ENCODE assay signal across 8 cellular contexts in the genomic region with DNA sequence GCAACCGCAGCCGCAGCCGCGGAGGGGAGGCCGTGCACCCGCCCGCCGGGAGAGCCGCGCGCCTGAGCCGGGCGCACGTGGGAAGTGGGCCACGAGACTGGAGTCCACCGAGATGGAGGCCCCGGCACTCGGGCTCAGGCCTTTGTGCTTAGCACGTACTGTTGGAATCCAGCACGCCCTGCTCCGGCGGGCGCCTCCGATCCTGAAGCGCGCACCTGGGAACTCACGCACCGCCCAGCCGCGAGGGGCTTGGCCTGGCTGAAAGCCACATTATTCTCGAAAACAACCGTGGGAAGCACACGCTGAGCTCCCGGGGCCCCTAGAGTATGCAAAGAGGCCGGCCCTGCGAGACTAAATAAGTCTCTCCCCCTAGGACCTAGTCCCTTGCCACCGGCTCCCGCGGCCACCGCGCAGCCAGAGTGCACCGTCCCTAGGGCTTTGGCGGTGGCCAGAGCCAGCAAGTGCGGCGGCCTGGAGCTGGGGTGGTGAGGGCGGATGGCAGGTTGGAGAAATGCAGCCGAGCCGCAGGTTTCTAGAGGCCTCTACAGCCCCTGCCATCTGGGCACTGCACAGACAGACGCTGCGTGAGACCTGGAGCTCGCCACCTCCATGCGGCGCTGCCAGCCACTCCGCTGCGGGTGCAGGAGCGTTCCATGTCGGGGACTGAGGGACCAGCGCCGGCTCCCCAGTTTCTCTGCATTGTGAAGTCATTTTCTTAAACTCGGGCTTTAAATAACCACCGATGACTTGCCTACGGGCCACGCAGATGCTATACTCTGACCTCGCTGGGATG. TPM values are rescaled to one million over a fixed set of nuclear protein-coding genes. Genes with fewer than 3 reads are reported as not detected.
DNase-seq lines count a peak whose midpoint lies in the region; ATAC-seq and TF ChIP-seq lines count a peak whose summit lies in the region.

No MANE protein-coding gene starts in this region.

- no peak overlapping the region for H2BK15ac ChIP-seq in IMR-90 (ENCODE audit: low read depth, low read length)

- TF ChIP-seq CTCF in IMR-90 (conservative IDR thresholded peaks at IDR 0.05; ENCODE audit: low read depth, low read length) (no peak), epithelial cell of proximal tubule (conservative IDR thresholded peaks at IDR 0.05; ENCODE audit: low read depth, low read length) (no peak), upper lobe of left lung (IDR thresholded peaks at IDR 0.05) (no peak)

- H3K4me1 Mint-ChIP-seq in activated CD4-positive, alpha-beta memory T cell treated with anti-CD3 and anti-CD28 coated beads, Interleukin-2, amount 10 ng/mL, durations not matched to agents 7 days and 5 days: peaks cover 7% of the 10 kb centered on the region

- ATAC-seq in GM21528 (IDR thresholded peaks at IDR 0.05; ENCODE audit: low FRiP score, unreplicated experiment) (peak; percentile 54), IMR-90 (ENCODE audit: low read depth) (peak; percentile 74), upper lobe of left lung (ENCODE audit: low FRiP score in 2 of 2) (peak; percentile 69 to 77)

- no peaks in the 10 kb centered on the region for H3K9me1 ChIP-seq in IMR-90 (ENCODE audit: insufficient read depth, low read length)

- H4K5ac ChIP-seq in IMR-90 (ENCODE audit: low read depth, low read length): no peak overlapping the region

- no peak for TF ChIP-seq POLR2A in IMR-90 (IDR thresholded peaks at IDR 0.05; ENCODE audit: low read depth, low read length)
- TF ChIP-seq POLR2A in upper lobe of left lung (IDR thresholded peaks at IDR 0.05): no peak

- H3K56ac ChIP-seq in IMR-90 (ENCODE audit: extremely low read depth, insufficient read depth, low read length): no peak overlapping the region

- no peak overlapping the region for H2BK5ac ChIP-seq in IMR-90 (ENCODE audit: low read depth, low read length, poor library complexity, severe bottlenecking)

- dilution Hi-C loops in IMR-90 (cut with HindIII; ENCODE audit: low sequenced_read_pairs, unreplicated experiment): no loop called here

- POLR2A ChIA-PET in IMR-90 (lab: Charles Lee; ENCODE audit: unreplicated experiment): no interaction called here
- POLR2A ChIA-PET in activated CD4-positive, alpha-beta memory T cell treated with anti-CD3 and anti-CD28 coated beads, Interleukin-2, amount 10 ng/mL, durations not matched to agents 7 days and 5 days (lab: Charles Lee): no interaction called here

- H3K18ac ChIP-seq in IMR-90 (ENCODE audit: low read depth, low read length): no peak overlapping the region

- H3K4me1 ChIP-seq in IMR-90 (ENCODE audit: control insufficient read depth, insufficient read depth, low read length): no peaks in the 10 kb centered on the region
- peaks cover 0 to 12% of the 10 kb centered on the region in 2 donors for H3K4me1 ChIP-seq in muscle layer of duodenum (ENCODE audit: control insufficient read depth in 1 of 2, insufficient read depth in 2 of 2, low read length in 2 of 2)
- peaks cover 11 to 16% (median 13%) of the 10 kb centered on the region in 4 donors for H3K4me1 ChIP-seq in upper lobe of left lung

- intact Hi-C loops in IMR-90 (cut with micrococcal nuclease): loop anchor here (1.0 to 10.0 kb wide), 4 partner anchors 792 to 1403 kb away; no protein-coding TSS in a partner anchor

- no peak overlapping the region for H3K27ac Mint-ChIP-seq in activated CD4-positive, alpha-beta memory T cell treated with anti-CD3 and anti-CD28 coated beads, Interleukin-2, amount 10 ng/mL, durations not matched to agents 7 days and 5 days

- no peak overlapping the region for H3K14ac ChIP-seq in IMR-90 (replicated peaks; ENCODE audit: low read depth, low read length)

- H3K4ac ChIP-seq in IMR-90 (ENCODE audit: low read depth, low read length): no peak overlapping the region

- H4K8ac ChIP-seq in IMR-90 (ENCODE audit: low read depth in 2 of 2, low read length in 2 of 2): no peak overlapping the region

- H3K36me3 Mint-ChIP-seq in activated CD4-positive, alpha-beta memory T cell treated with anti-CD3 and anti-CD28 coated beads, Interleukin-2, amount 10 ng/mL, durations not matched to agents 7 days and 5 days (ENCODE audit: low read depth): no peaks in the 10 kb centered on the region

- H2AFZ ChIP-seq in IMR-90 (replicated peaks; ENCODE audit: low read length, poor library complexity): peak overlapping the region; percentile 68

- H4K91ac ChIP-seq in IMR-90 (ENCODE audit: insufficient read depth, low read depth, low read length): no peak overlapping the region

- H3K9ac ChIP-seq in IMR-90 (ENCODE audit: low read depth, low read length): no peak overlapping the region

- H3K4me2 ChIP-seq in IMR-90 (ENCODE audit: low read depth, low read length): peak overlapping the region; percentile 75

- 3% methylated on average over 35 of the region's 64 CpGs; no CpG with 5 or more reads in 1 of the 2 experiments for WGBS in IMR-90 (ENCODE audit: extremely low coverage in 2 of 2, insufficient read length in 1 of 2), 2 experiments
- 0 to 2% methylated on average over 8 to 49 of the region's 64 CpGs for WGBS in upper lobe of left lung, 2 donors

- H2AK9ac ChIP-seq in IMR-90 (replicated peaks; ENCODE audit: low read depth, low read length, poor library complexity): no peak overlapping the region

- no peak for TF ChIP-seq RAD21 in IMR-90 (IDR thresholded peaks at IDR 0.05; ENCODE audit: low read length)

- no peak overlapping the region for H2BK20ac ChIP-seq in IMR-90 (ENCODE audit: low read depth, low read length)

- no peak for TF ChIP-seq EP300 in upper lobe of left lung (IDR thresholded peaks at IDR 0.05)

- H3K27ac ChIP-seq in IMR-90 (ENCODE audit: insufficient read depth, low read length) (no peak overlapping the region), muscle layer of duodenum (ENCODE audit: low read length) (no peak overlapping the region), upper lobe of left lung (no peak overlapping the region)

- H3K9me3 Mint-ChIP-seq in activated CD4-positive, alpha-beta memory T cell treated with anti-CD3 and anti-CD28 coated beads, Interleukin-2, amount 10 ng/mL, durations not matched to agents 7 days and 5 days: no peaks in the 10 kb centered on the region

- no peaks in the 10 kb centered on the region for H3K79me1 ChIP-seq in IMR-90 (ENCODE audit: low read depth in 1 of 2, low read length in 2 of 2)

- H3K36me3 ChIP-seq in IMR-90 (ENCODE audit: control insufficient read depth, insufficient read depth, low read length) (no peaks in the 10 kb centered on the region), muscle layer of duodenum (ENCODE audit: control insufficient read depth in 1 of 2, insufficient read depth in 2 of 2, low read length in 2 of 2) (no peaks in the 10 kb centered on the region), upper lobe of left lung (no peaks in the 10 kb centered on the region)

- in situ Hi-C loops in G401 (cut with HindIII; ENCODE audit: low sequenced_read_pairs): no loop called here
- in situ Hi-C loops in IMR-90 (cut with MboI; ENCODE audit: low sequenced_read_pairs): loop anchor here (10.0 to 25.0 kb wide), 3 partner anchors 1122 to 1402 kb away; no protein-coding TSS in a partner anchor

- H3K4me3 Mint-ChIP-seq in activated CD4-positive, alpha-beta memory T cell treated with anti-CD3 and anti-CD28 coated beads, Interleukin-2, amount 10 ng/mL, durations not matched to agents 7 days and 5 days: peak overlapping the region; percentile 31

- no peak overlapping the region for H3K23ac ChIP-seq in IMR-90 (ENCODE audit: low read depth, low read length)

- CTCF ChIA-PET in IMR-90 (lab: Yijun Ruan, JAX): interaction anchor here (0.6 to 1.8 kb wide), 3 partner anchors 10 to 1403 kb away, joined by 3 to 7 read pairs (median 4); no protein-coding TSS in a partner anchor
- CTCF ChIA-PET in activated CD4-positive, alpha-beta memory T cell treated with anti-CD3 and anti-CD28 coated beads, Interleukin-2, amount 10 ng/mL, durations not matched to agents 7 days and 5 days (lab: Charles Lee): interaction anchor here (0.7 to 3.4 kb wide), 25 partner anchors 10 to 692 kb away, joined by 3 to 15 read pairs (median 5); no protein-coding TSS in a partner anchor

- no peaks in the 10 kb centered on the region for H4K20me1 ChIP-seq in IMR-90 (ENCODE audit: insufficient read depth, low read length)

- no peak overlapping the region for H2BK120ac ChIP-seq in IMR-90 (ENCODE audit: low read depth, low read length)

- H3K27me3 ChIP-seq in IMR-90 (ENCODE audit: control insufficient read depth, insufficient read depth, low read length): peaks cover 5% of the 10 kb centered on the region; the same call in 1 of the 2 replicates
- H3K27me3 ChIP-seq in muscle layer of duodenum (ENCODE audit: low read depth, low read length): peaks cover 4% of the 10 kb centered on the region
- H3K27me3 ChIP-seq in upper lobe of left lung: peaks cover 0 to 16% (median 7%) of the 10 kb centered on the region in 4 donors

- H3K4me3 ChIP-seq in IMR-90 (ENCODE audit: insufficient read depth, low read depth, low read length) (peak overlapping the region; percentile 16), epithelial cell of proximal tubule (ENCODE audit: low read depth, low read length) (peak overlapping the region; percentile 51), muscle layer of duodenum (ENCODE audit: low read depth in 1 of 2, low read length in 2 of 2) (peak overlapping the region; percentile 61 to 72), upper lobe of left lung (peak overlapping the region; percentile 28 to 51 (median 42))

- H3K27me3 Mint-ChIP-seq in activated CD4-positive, alpha-beta memory T cell treated with anti-CD3 and anti-CD28 coated beads, Interleukin-2, amount 10 ng/mL, durations not matched to agents 7 days and 5 days: peaks cover 68% of the 10 kb centered on the region

- BruUV-seq in IMR-90 (replicated peaks; lab: Mats Ljungman, UMichigan): no TSS peak

- DNase-seq in G401 (ENCODE audit: low spot score) (peak; percentile 76), IMR-90 (peak; percentile 1), epithelial cell of proximal tubule (ENCODE audit: low read depth) (no peak), upper lobe of left lung (peak; percentile 24 to 89), LoVo (ENCODE audit: low spot score) (no peak)
- DNase-seq in activated CD4-positive, alpha-beta memory T cell treated with anti-CD3 and anti-CD28 coated beads, Interleukin-2, amount 10 ng/mL, durations not matched to agents 7 days and 5 days: peak; percentile 21

- H2AK5ac ChIP-seq in IMR-90 (ENCODE audit: low read depth, low read length): no peak overlapping the region

- H3K9me3 ChIP-seq in IMR-90 (ENCODE audit: control insufficient read depth, insufficient read depth, low read length) (no peaks in the 10 kb centered on the region), muscle layer of duodenum (ENCODE audit: control insufficient read depth in 1 of 2, low read length in 2 of 2) (peaks cover 0 to 4% of the 10 kb centered on the region in 2 donors), upper lobe of left lung (peaks cover 0 to 3% (median 0%) of the 10 kb centered on the region in 4 donors)

RNA-seq across cellular contexts. Expression of gene LY86, which starts 42.0 kb away (rescaled TPM):
- total RNA-seq in G401 (2014; rRNA removed; shearing (Covaris generic)): not detected in 2 replicates
- total RNA-seq in IMR-90 (2012; rRNA removed) (not detected in 2 replicates), epithelial cell of proximal tubule (not detected in 2 replicates), upper lobe of left lung (10 to 100 TPM in 3 of 6 donors, 1 to 10 TPM in 3; 2.1 to 21.9 (median 9.5) TPM)
- not detected in 2 replicates for polyA plus RNA-seq in IMR-90 (2012; rRNA removed)
- polyA plus RNA-seq in IMR-90 (2012; cell fraction: cytosol; rRNA removed): not detected in 2 replicates
- polyA plus RNA-seq in IMR-90 (2012; cell fraction: nucleus; rRNA removed; ENCODE audit: low replicate concordance): not detected in 2 replicates
- 1 to 10 TPM; 1.7 to 2.2 TPM for total RNA-seq in activated CD4-positive, alpha-beta memory T cell treated with anti-CD3 and anti-CD28 coated beads, Interleukin-2, amount 10 ng/mL, durations not matched to agents 7 days and 5 days

Comparison
In these comparisons a context has a peak if more than half of its experiments do, and no peak if none do; other contexts are left out.
1. DNase-seq: peak in G401 (single experiment), IMR-90 (single experiment), activated CD4-positive, alpha-beta memory T cell treated with anti-CD3 and anti-CD28 coated beads, Interleukin-2, amount 10 ng/mL, durations not matched to agents 7 days and 5 days (single experiment) and upper lobe of left lung (2 of 2); none in epithelial cell of proximal tubule (single experiment) and LoVo (single experiment).
2. H3K4me3 ChIP-seq: peak in every context shown above with its lines; median percentile 66 in muscle layer of duodenum; 51 in epithelial cell of proximal tubule; 42 in upper lobe of left lung; 16 in IMR-90.
3. Peak in every context shown above with its lines, with median percentiles within 50 percentile points of each other: ATAC-seq.